11 cellular contexts compared by ENCODE assay signal in genomic region chr17:47735536-47736011, GRCh38. TPM values are rescaled to one million over a fixed set of nuclear protein-coding genes. Genes with fewer than 3 reads are reported as not detected.
DNase-seq lines count a peak whose midpoint lies in the region; ATAC-seq and TF ChIP-seq lines count a peak whose summit lies in the region.
"Had no signal": no experiment of that assay in that cellular context is flagged by ENCODE, and none has a peak within 500 bp of the region (broad histone marks: within the 10 kb centered on the region; RNA-seq: fewer than 3 reads in every experiment).

No MANE protein-coding gene starts in this region.

- peaks cover 8% of the 10 kb centered on the region for H3K4me1 ChIP-seq in upper lobe of right lung

- peaks cover 28% of the 10 kb centered on the region for H3K36me3 Mint-ChIP-seq in activated naive CD4-positive, alpha-beta T cell treated with anti-CD3 and anti-CD28 coated beads, Interleukin-2, amount 50 U/mL, for 24 hours
- peaks cover 40% of the 10 kb centered on the region for H3K36me3 Mint-ChIP-seq in activated T-helper 2 cell treated with anti-CD3 and anti-CD28 coated beads, Interferon-gamma antibody, Interleukin-2, Interleukin-4, amounts not matched to agents 10 μg/mL and 5 μg/mL and 100 μg/mL, durations not matched to agents 14 hours and 24 hours and 36 hours (ENCODE audit: low read depth)

- peaks cover 44% of the 10 kb centered on the region for H3K27me3 ChIP-seq in upper lobe of right lung

- H3K9me3 Mint-ChIP-seq in activated naive CD4-positive, alpha-beta T cell treated with anti-CD3 and anti-CD28 coated beads, Interleukin-2, amount 50 U/mL, for 24 hours = no peaks in the 10 kb centered on the region
- no peaks in the 10 kb centered on the region for H3K9me3 Mint-ChIP-seq in activated T-helper 2 cell treated with anti-CD3 and anti-CD28 coated beads, Interferon-gamma antibody, Interleukin-2, Interleukin-4, amounts not matched to agents 10 μg/mL and 5 μg/mL and 100 μg/mL, durations not matched to agents 14 hours and 24 hours and 36 hours

- no peak overlapping the region for H3K27ac ChIP-seq in upper lobe of right lung

- peak overlapping the region; percentile 82 for H3K27ac Mint-ChIP-seq in activated naive CD4-positive, alpha-beta T cell treated with anti-CD3 and anti-CD28 coated beads, Interleukin-2, amount 50 U/mL, for 24 hours
- peak overlapping the region; percentile 72 for H3K27ac Mint-ChIP-seq in activated T-helper 2 cell treated with anti-CD3 and anti-CD28 coated beads, Interferon-gamma antibody, Interleukin-2, Interleukin-4, amounts not matched to agents 10 μg/mL and 5 μg/mL and 100 μg/mL, durations not matched to agents 14 hours and 24 hours and 36 hours

- no peaks in the 10 kb centered on the region for H3K36me3 ChIP-seq in upper lobe of right lung

- TF ChIP-seq CTCF in upper lobe of right lung (IDR thresholded peaks at IDR 0.05) = no peak

- peak overlapping the region; percentile 39 for H3K4me3 ChIP-seq in upper lobe of right lung
- H3K4me3 ChIP-seq: lung had no signal

- no peaks in the 10 kb centered on the region for H3K9me3 ChIP-seq in upper lobe of right lung

- ATAC-seq in HG02938 (IDR thresholded peaks at IDR 0.05; ENCODE audit: unreplicated experiment) (peak; percentile 61), upper lobe of right lung (no peak), HG03095 (IDR thresholded peaks at IDR 0.05; ENCODE audit: unreplicated experiment) (no peak), GM19328 (IDR thresholded peaks at IDR 0.05; ENCODE audit: unreplicated experiment) (no peak)

- intact Hi-C loops in activated T-helper 2 cell treated with anti-CD3 and anti-CD28 coated beads, Interferon-gamma antibody, Interleukin-2, Interleukin-4, amounts not matched to agents 10 μg/mL and 5 μg/mL and 100 μg/mL, durations not matched to agents 14 hours and 24 hours and 36 hours (cut with micrococcal nuclease) = no loop called here
- intact Hi-C loops in upper lobe of right lung (cut with DNase I) = no loop called here

- no peaks in the 10 kb centered on the region for H3K27me3 Mint-ChIP-seq in activated naive CD4-positive, alpha-beta T cell treated with anti-CD3 and anti-CD28 coated beads, Interleukin-2, amount 50 U/mL, for 24 hours
- no peaks in the 10 kb centered on the region for H3K27me3 Mint-ChIP-seq in activated T-helper 2 cell treated with anti-CD3 and anti-CD28 coated beads, Interferon-gamma antibody, Interleukin-2, Interleukin-4, amounts not matched to agents 10 μg/mL and 5 μg/mL and 100 μg/mL, durations not matched to agents 14 hours and 24 hours and 36 hours (ENCODE audit: low read depth)

- no peak for DNase-seq in activated naive CD4-positive, alpha-beta T cell treated with Interleukin-2 at 50 U/mL for 16 hours
- DNase-seq in activated T-helper 2 cell treated with anti-CD3 and anti-CD28 coated beads, Interferon-gamma antibody, Interleukin-2, Interleukin-4, amounts not matched to agents 10 μg/mL and 5 μg/mL and 100 μg/mL, durations not matched to agents 14 hours and 24 hours and 36 hours (ENCODE audit: low spot score) = no peak
- DNase-seq in upper lobe of right lung (peak; percentile 31), D341Med (ENCODE audit: low spot score) (no peak)
- DNase-seq: AML-193, NCI-H226 had no signal

- H3K4me3 Mint-ChIP-seq in activated naive CD4-positive, alpha-beta T cell treated with anti-CD3 and anti-CD28 coated beads, Interleukin-2, amount 50 U/mL, for 24 hours = peak overlapping the region; percentile 97
- peak overlapping the region; percentile 100 for H3K4me3 Mint-ChIP-seq in activated T-helper 2 cell treated with anti-CD3 and anti-CD28 coated beads, Interferon-gamma antibody, Interleukin-2, Interleukin-4, amounts not matched to agents 10 μg/mL and 5 μg/mL and 100 μg/mL, durations not matched to agents 14 hours and 24 hours and 36 hours (ENCODE audit: low read depth)

- peaks cover 50% of the 10 kb centered on the region for H3K4me1 Mint-ChIP-seq in activated naive CD4-positive, alpha-beta T cell treated with anti-CD3 and anti-CD28 coated beads, Interleukin-2, amount 50 U/mL, for 24 hours
- H3K4me1 Mint-ChIP-seq in activated T-helper 2 cell treated with anti-CD3 and anti-CD28 coated beads, Interferon-gamma antibody, Interleukin-2, Interleukin-4, amounts not matched to agents 10 μg/mL and 5 μg/mL and 100 μg/mL, durations not matched to agents 14 hours and 24 hours and 36 hours (ENCODE audit: low read depth) = peaks cover 47% of the 10 kb centered on the region

RNA-seq across cellular contexts. Expression of gene TBX21, which starts 2.5 kb away (rescaled TPM):
- total RNA-seq in activated T-helper 2 cell treated with anti-CD3 and anti-CD28 coated beads, Interferon-gamma antibody, Interleukin-2, Interleukin-4, amounts not matched to agents 10 μg/mL and 5 μg/mL and 100 μg/mL, durations not matched to agents 14 hours and 24 hours and 36 hours = 40.4 and 40.6 TPM in 2 replicates
- 3.9 TPM for total RNA-seq in upper lobe of right lung

RNA-seq across cellular contexts. Expression of gene TBKBP1, which starts 41.6 kb away (rescaled TPM):
- 9.8 and 11.3 TPM in 2 replicates for total RNA-seq in activated T-helper 2 cell treated with anti-CD3 and anti-CD28 coated beads, Interferon-gamma antibody, Interleukin-2, Interleukin-4, amounts not matched to agents 10 μg/mL and 5 μg/mL and 100 μg/mL, durations not matched to agents 14 hours and 24 hours and 36 hours
- total RNA-seq in upper lobe of right lung = 14.7 TPM
